ENCODE assay signal across 8 cellular contexts in genomic region chr18:9913526-9914333, GRCh38. TPM values are rescaled to one million over a fixed set of nuclear protein-coding genes. Genes with fewer than 3 reads are reported as not detected.
DNase-seq lines count a peak whose midpoint lies in the region; ATAC-seq, FAIRE-seq and TF ChIP-seq lines count a peak whose summit lies in the region.

Gene VAPA (plus strand): TSS chr18:9914016. CDS start chr18:9914257, 241 bp downstream.

- H2AFZ ChIP-seq in MM.1S (ENCODE audit: low read length) = peak within 1 kb of the TSS; percentile 93

- H3K27me3 ChIP-seq in MM.1S (replicated peaks; ENCODE audit: insufficient read depth, low read length) = no peaks in the 10 kb centered on the region

- peak; percentile 70 for FAIRE-seq in G401.6 (lab: Jason Lieb, UNC)

- peaks cover 6% of the 10 kb centered on the region for H3K27me3 Mint-ChIP-seq in nephron (ENCODE audit: low read depth)

- H3F3A ChIP-seq in MM.1S (ENCODE audit: insufficient read depth, low read length) = peaks cover 9% of the 10 kb centered on the region; the same call in 1 of the 2 replicates

- no peak for TF ChIP-seq CTCF in MM.1S (IDR thresholded peaks at IDR 0.05; ENCODE audit: low read length)
- no peak for TF ChIP-seq CTCF in fibroblast of the aortic adventitia (IDR thresholded peaks at IDR 0.05; ENCODE audit: insufficient read depth, low read length)
- TF ChIP-seq CTCF in nephron (IDR thresholded peaks at IDR 0.05; ENCODE audit: unreplicated experiment in 3 of 3) = no peak

- no peaks in the 10 kb centered on the region for H3K9me2 ChIP-seq in MM.1S (replicated peaks; ENCODE audit: insufficient read depth, low read length)

- no peaks in the 10 kb centered on the region for H3K9me3 Mint-ChIP-seq in nephron

- no peaks in the 10 kb centered on the region for H3K36me3 Mint-ChIP-seq in nephron (ENCODE audit: low read depth)

- H3K4me2 ChIP-seq in MM.1S (ENCODE audit: low read depth, low read length) = peak within 1 kb of the TSS; percentile 94

- H3K27ac Mint-ChIP-seq in nephron = peak within 1 kb of the TSS; percentile 94 to 97 (median 96)

- H3K4me3 ChIP-seq in MM.1S (ENCODE audit: low read length) (peak within 1 kb of the TSS; percentile 94), fibroblast of the aortic adventitia (ENCODE audit: low read depth, low read length) (peak within 1 kb of the TSS; percentile 96)

- peaks cover 46% of the 10 kb centered on the region for H3K79me2 ChIP-seq in MM.1S (ENCODE audit: low read length)

- H3K36me3 ChIP-seq in MM.1S (replicated peaks; ENCODE audit: insufficient read depth, low read length) = no peaks in the 10 kb centered on the region

- no peaks in the 10 kb centered on the region for H3K9me3 ChIP-seq in MM.1S (replicated peaks; ENCODE audit: insufficient read depth, low read length)

- H3K4me3 Mint-ChIP-seq in nephron = peak within 1 kb of the TSS; percentile 90 to 97 (median 94)

- peak; percentile 89 for ATAC-seq in stimulated activated naive CD8-positive, alpha-beta T cell treated with anti-CD3 and anti-CD28 coated beads, Interleukin-15, Interleukin-2, amounts not matched to agents 100 U/mL and 50 U/mL, for 24 hours

- peak within 1 kb of the TSS; percentile 96 for H3K9ac ChIP-seq in MM.1S (ENCODE audit: low read length)

- H3K27ac ChIP-seq in MM.1S (ENCODE audit: low read length) = peak within 1 kb of the TSS; percentile 88

- peaks cover 23% of the 10 kb centered on the region for H3K4me1 Mint-ChIP-seq in nephron

- peaks cover 26% of the 10 kb centered on the region for H3K4me1 ChIP-seq in MM.1S (ENCODE audit: low read length)

- peak; percentile 96 for DNase-seq in HCEC 1CT
- DNase-seq in MM.1S = peak; percentile 96
- peak; percentile 83 for DNase-seq in SHP77 treated with DMSO at 0.1 percent for 48 hours (lab: John Stamatoyannopoulos, UW)
- DNase-seq in activated effector memory CD4-positive, alpha-beta T cell treated with anti-CD3 and anti-CD28 coated beads, Interleukin-2, amount 50 U/mL, for 16 hours = peak; percentile 98
- peak; percentile 95 for DNase-seq in fibroblast of the aortic adventitia (ENCODE audit: low read depth)
- DNase-seq in stimulated activated naive CD8-positive, alpha-beta T cell treated with anti-CD3 and anti-CD28 coated beads, Interleukin-15, Interleukin-2, amounts not matched to agents 100 U/mL and 50 U/mL, for 24 hours = peak; percentile 93

- H4K20me1 ChIP-seq in MM.1S (ENCODE audit: insufficient read depth, low read length) = peaks cover 36% of the 10 kb centered on the region

RNA-seq across cellular contexts. Expression of gene VAPA, which starts in this region (rescaled TPM):
- total RNA-seq in fibroblast of the aortic adventitia (ENCODE audit: low replicate concordance) = 324 and 436 TPM in 2 replicates

Comparison
In these comparisons a context has a peak if more than half of its experiments do, and no peak if none do; other contexts are left out.
1. Peak in every context shown above with its lines: DNase-seq, ATAC-seq, H3K4me3 ChIP-seq and H3K27ac ChIP-seq.